1 cellular context compared by ENCODE assay signal in the genomic region with DNA sequence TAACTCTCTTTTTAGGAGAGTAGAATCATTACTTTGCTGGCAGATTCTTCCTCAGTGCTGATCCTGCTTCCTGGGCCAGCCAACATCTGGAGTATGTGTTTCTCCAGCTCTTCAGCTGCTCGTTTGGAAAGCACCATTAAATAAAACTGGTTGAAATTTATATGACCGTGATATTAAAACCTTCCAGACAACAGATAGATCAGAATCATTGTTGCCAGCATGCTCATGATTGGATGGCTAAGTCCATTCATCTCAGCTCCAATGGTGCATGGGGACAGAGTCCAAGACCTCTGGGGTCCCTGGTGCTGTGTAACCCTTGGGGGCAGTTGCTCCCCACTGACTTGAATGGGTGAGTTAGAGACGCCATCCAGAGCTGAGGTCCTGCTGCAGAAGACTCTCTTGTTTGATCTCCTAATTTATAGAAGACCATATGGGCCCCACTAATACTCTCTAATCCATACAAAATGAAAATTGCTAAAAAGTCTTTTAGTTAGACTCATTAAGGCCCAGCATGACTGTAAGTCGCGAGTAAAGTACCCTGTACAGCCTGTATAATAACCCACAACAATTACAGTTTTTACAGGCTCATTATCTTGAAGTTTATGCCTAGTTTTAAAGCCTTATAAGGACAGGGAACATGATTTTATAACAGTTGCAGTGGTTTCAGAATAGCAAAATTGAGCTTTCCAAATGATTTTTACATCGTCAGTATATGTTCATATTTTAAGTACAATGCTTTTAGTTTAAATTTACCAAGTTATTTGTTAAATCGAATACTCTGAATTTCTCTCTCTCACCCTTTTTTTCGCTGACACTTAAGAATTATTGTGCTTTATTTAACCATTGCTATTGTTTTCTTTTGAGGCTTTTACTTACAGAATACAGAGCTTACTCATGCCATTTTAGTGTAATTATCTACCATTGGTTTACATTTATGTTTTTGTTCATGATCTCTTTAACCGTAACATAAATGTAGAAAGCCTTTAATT.
TF ChIP-seq lines count a peak whose summit lies in the region.

No MANE protein-coding gene starts in this region.

TF ChIP-seq in GM23338, 12 proteins besides CTCF, POLR2A, EP300 and RAD21 (continued from another document):
- TF ChIP-seq JUNB (IDR thresholded peaks at IDR 0.05; ENCODE audit: unreplicated experiment) (no peak), EZH2 (IDR thresholded peaks at IDR 0.05; ENCODE audit: low read depth, unreplicated experiment) (no peak), CREB1 (CRISPR knock-in tag; IDR thresholded peaks at IDR 0.05; ENCODE audit: low read depth) (no peak)
TF ChIP-seq in GM23338: peak in this region for 0.
